15 cellular contexts compared by ENCODE assay signal in the genomic region with DNA sequence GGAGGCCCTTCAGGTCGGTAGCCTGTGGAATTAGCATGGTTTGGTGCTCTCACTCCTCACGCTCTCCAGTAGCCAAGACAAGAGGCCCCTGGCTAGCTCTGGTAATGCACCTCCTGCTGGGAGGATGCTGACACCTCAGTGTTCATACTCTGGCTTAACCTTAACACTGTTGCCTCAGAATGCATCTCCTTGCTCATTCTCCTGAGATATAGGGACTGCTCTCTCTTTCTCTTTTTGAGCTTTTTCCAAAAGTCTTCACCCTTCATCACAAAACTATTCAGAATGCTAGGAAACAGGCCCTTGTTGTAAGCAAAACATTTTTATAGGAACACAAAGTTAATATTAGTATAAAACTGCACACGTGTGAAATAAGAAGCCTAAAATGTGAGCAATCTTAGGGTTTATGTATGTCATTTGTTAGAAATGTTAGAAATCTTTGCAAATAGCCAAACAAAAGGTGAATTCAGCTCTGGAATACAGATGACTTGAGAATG. TPM values are rescaled to one million over a fixed set of nuclear protein-coding genes. Genes with fewer than 3 reads are reported as not detected.
DNase-seq lines count a peak whose midpoint lies in the region; ATAC-seq and TF ChIP-seq lines count a peak whose summit lies in the region.
"Had no signal": no experiment of that assay in that cellular context is flagged by ENCODE, and none has a peak within 500 bp of the region (broad histone marks: within the 10 kb centered on the region; RNA-seq: fewer than 3 reads in every experiment).

No MANE protein-coding gene starts in this region.

- no peak overlapping the region for H3K4me3 Mint-ChIP-seq in activated naive CD8-positive, alpha-beta T cell treated with anti-CD3 and anti-CD28 coated beads, Interleukin-2, amount 50 U/mL, for 24 hours
- H3K4me3 Mint-ChIP-seq in activated T-helper 17 cell treated with anti-CD3 and anti-CD28 coated beads, Interleukin-2, amount 50 U/mL, for 72 hours, result no peak overlapping the region
- H3K4me3 Mint-ChIP-seq: mesothelial cell of epicardium had no signal

- no peaks in the 10 kb centered on the region for H3K36me3 Mint-ChIP-seq in activated naive CD8-positive, alpha-beta T cell treated with anti-CD3 and anti-CD28 coated beads, Interleukin-2, amount 50 U/mL, for 24 hours (ENCODE audit: low read depth)
- no peaks in the 10 kb centered on the region for H3K36me3 Mint-ChIP-seq in activated T-helper 17 cell treated with anti-CD3 and anti-CD28 coated beads, Interleukin-2, amount 50 U/mL, for 72 hours (ENCODE audit: low read depth)
- H3K36me3 Mint-ChIP-seq: mesothelial cell of epicardium had no signal

- intact Hi-C loops in heart right ventricle (cut with DNase I), result no loop called here
- intact Hi-C loops in vagina (cut with DNase I), result no loop called here

- no peak for ATAC-seq in heart right ventricle
- ATAC-seq in activated naive CD8-positive, alpha-beta T cell treated with anti-CD3 and anti-CD28 coated beads, Interleukin-2, amount 50 U/mL, for 24 hours, result no peak
- no peak for ATAC-seq in activated T-helper 17 cell treated with anti-CD3 and anti-CD28 coated beads, Interleukin-2, amount 50 U/mL, for 72 hours (replicated peaks)

- H3K9me3 ChIP-seq in cardiac muscle cell (ENCODE audit: low read depth), result no peaks in the 10 kb centered on the region
- H3K9me3 ChIP-seq in heart right ventricle, result no peaks in the 10 kb centered on the region
- no peaks in the 10 kb centered on the region for H3K9me3 ChIP-seq in adipocyte (ENCODE audit: control insufficient read depth, low read length)
- H3K9me3 ChIP-seq in vagina, result no peaks in the 10 kb centered on the region
- H3K9me3 ChIP-seq: colonic mucosa had no signal

- no peak for TF ChIP-seq POLR2A in vagina (IDR thresholded peaks at IDR 0.05)

- peaks cover 4% of the 10 kb centered on the region for H3K4me1 ChIP-seq in cardiac muscle cell (ENCODE audit: low read depth)
- no peaks in the 10 kb centered on the region for H3K4me1 ChIP-seq in heart right ventricle
- peaks cover 16% of the 10 kb centered on the region for H3K4me1 ChIP-seq in adipocyte (ENCODE audit: control insufficient read depth, insufficient read depth, low read length)
- H3K4me1 ChIP-seq in vagina, result peaks cover 26% of the 10 kb centered on the region
- H3K4me1 ChIP-seq: colonic mucosa had no signal

- no peak overlapping the region for H3K27ac ChIP-seq in cardiac muscle cell
- no peak overlapping the region for H3K27ac ChIP-seq in heart right ventricle
- H3K27ac ChIP-seq in vagina, result peak overlapping the region; percentile 14
- H3K27ac ChIP-seq: colonic mucosa, VCaP had no signal

- peaks cover 2% of the 10 kb centered on the region for H3K27me3 Mint-ChIP-seq in activated naive CD8-positive, alpha-beta T cell treated with anti-CD3 and anti-CD28 coated beads, Interleukin-2, amount 50 U/mL, for 24 hours
- H3K27me3 Mint-ChIP-seq in activated T-helper 17 cell treated with anti-CD3 and anti-CD28 coated beads, Interleukin-2, amount 50 U/mL, for 72 hours, result peaks cover 3% of the 10 kb centered on the region

- DNase-seq in cardiac muscle cell (ENCODE audit: low read depth in 1 of 2, low spot score in 1 of 2), result peak in 1 of 2 donors; percentile 40
- DNase-seq in heart right ventricle, result no peak
- DNase-seq in adipocyte (ENCODE audit: low read depth), result no peak
- peak; percentile 73 for DNase-seq in islet precursor cell
- no peak for DNase-seq in vagina (ENCODE audit: extremely low spot score in 2 of 2)
- DNase-seq in activated naive CD8-positive, alpha-beta T cell treated with anti-CD3 and anti-CD28 coated beads, Interleukin-2, amount 50 U/mL, for 24 hours, result no peak
- DNase-seq in ureter (ENCODE audit: low spot score), result no peak
- DNase-seq: C1 segment of cervical spinal cord, colonic mucosa, head of caudate nucleus, NCI-H2171 treated with DMSO at 0.1 percent for 48 hours had no signal

- no peaks in the 10 kb centered on the region for H3K4me1 Mint-ChIP-seq in activated naive CD8-positive, alpha-beta T cell treated with anti-CD3 and anti-CD28 coated beads, Interleukin-2, amount 50 U/mL, for 24 hours
- no peaks in the 10 kb centered on the region for H3K4me1 Mint-ChIP-seq in activated T-helper 17 cell treated with anti-CD3 and anti-CD28 coated beads, Interleukin-2, amount 50 U/mL, for 72 hours

- TF ChIP-seq CTCF in cardiac muscle cell (IDR thresholded peaks at IDR 0.05; ENCODE audit: low read depth, low read length), result peak; percentile 21
- TF ChIP-seq CTCF in heart right ventricle (IDR thresholded peaks at IDR 0.05), result no peak
- TF ChIP-seq CTCF in vagina (IDR thresholded peaks at IDR 0.05), result no peak

- no peak overlapping the region for H3K27ac Mint-ChIP-seq in activated naive CD8-positive, alpha-beta T cell treated with anti-CD3 and anti-CD28 coated beads, Interleukin-2, amount 50 U/mL, for 24 hours
- no peak overlapping the region for H3K27ac Mint-ChIP-seq in activated T-helper 17 cell treated with anti-CD3 and anti-CD28 coated beads, Interleukin-2, amount 50 U/mL, for 72 hours
- H3K27ac Mint-ChIP-seq: activated T-helper 2 cell treated with anti-CD3 and anti-CD28 coated beads, Interferon-gamma antibody, Interleukin-2, Interleukin-4, amounts not matched to agents 10 μg/mL and 5 μg/mL and 100 μg/mL, durations not matched to agents 14 hours and 24 hours and 36 hours; mesothelial cell of epicardium had no signal

- peak overlapping the region; percentile 58 for H3K9ac ChIP-seq in adipocyte (ENCODE audit: low read length)

- H3K4me3 ChIP-seq in cardiac muscle cell, result no peak overlapping the region
- H3K4me3 ChIP-seq in heart right ventricle, result no peak overlapping the region
- H3K4me3 ChIP-seq in adipocyte (ENCODE audit: low read length), result no peak overlapping the region
- H3K4me3 ChIP-seq in vagina, result no peak overlapping the region
- H3K4me3 ChIP-seq: colonic mucosa had no signal

- H3K27me3 ChIP-seq in cardiac muscle cell (no peaks in the 10 kb centered on the region), heart right ventricle (no peaks in the 10 kb centered on the region), adipocyte (replicated peaks; ENCODE audit: control insufficient read depth, insufficient read depth, low read length) (no peaks in the 10 kb centered on the region), vagina (no peaks in the 10 kb centered on the region)
- H3K27me3 ChIP-seq: colonic mucosa had no signal

- WGBS in heart right ventricle, 2 donors, result 69 to 70% methylated on average over 3 of the region's 3 CpGs

- H3K36me3 ChIP-seq in cardiac muscle cell, result no peaks in the 10 kb centered on the region
- no peaks in the 10 kb centered on the region for H3K36me3 ChIP-seq in heart right ventricle
- no peaks in the 10 kb centered on the region for H3K36me3 ChIP-seq in adipocyte (ENCODE audit: control insufficient read depth, insufficient read depth, low read length, severe bottlenecking)
- H3K36me3 ChIP-seq in vagina, result no peaks in the 10 kb centered on the region
- H3K36me3 ChIP-seq: colonic mucosa had no signal

- no peaks in the 10 kb centered on the region for H3K9me3 Mint-ChIP-seq in activated naive CD8-positive, alpha-beta T cell treated with anti-CD3 and anti-CD28 coated beads, Interleukin-2, amount 50 U/mL, for 24 hours
- H3K9me3 Mint-ChIP-seq in activated T-helper 17 cell treated with anti-CD3 and anti-CD28 coated beads, Interleukin-2, amount 50 U/mL, for 72 hours, result no peaks in the 10 kb centered on the region
- H3K9me3 Mint-ChIP-seq: activated T-helper 2 cell treated with anti-CD3 and anti-CD28 coated beads, Interferon-gamma antibody, Interleukin-2, Interleukin-4, amounts not matched to agents 10 μg/mL and 5 μg/mL and 100 μg/mL, durations not matched to agents 14 hours and 24 hours and 36 hours; mesothelial cell of epicardium had no signal

RNA-seq across cellular contexts. Expression of a gene that starts 17.3 kb away (rescaled TPM):
- total RNA-seq in cardiac muscle cell, result 16.3 and 60.0 TPM in 2 replicates
- polyA plus RNA-seq in cardiac muscle cell, result 23.9 and 28.3 TPM in 2 replicates
- total RNA-seq in heart right ventricle, result 10 to 100 TPM; 19.8 to 79.6 (median 32.2) TPM
- polyA plus RNA-seq in heart right ventricle, result 10 to 100 TPM; 17.6 to 41.9 TPM
- total RNA-seq in vagina, result 128 TPM
- total RNA-seq in ureter, result 14.3 TPM
- 10 to 100 TPM; 18.3 to 23.7 TPM for total RNA-seq in activated T-helper 17 cell treated with anti-CD3 and anti-CD28 coated beads, Interleukin-2, amount 50 U/mL, for 72 hours

RNA-seq across cellular contexts. Expression of a gene that starts 55.9 kb away (rescaled TPM):
- total RNA-seq in cardiac muscle cell, result 11.2 and 14.0 TPM in 2 replicates
- 34.4 and 44.1 TPM in 2 replicates for polyA plus RNA-seq in cardiac muscle cell
- 10 to 100 TPM; 21.2 to 44.5 (median 34.1) TPM for total RNA-seq in heart right ventricle
- 10 to 100 TPM; 18.3 to 45.9 TPM for polyA plus RNA-seq in heart right ventricle
- 24.6 TPM for total RNA-seq in vagina
- total RNA-seq in ureter, result 49.2 TPM
- total RNA-seq in activated T-helper 17 cell treated with anti-CD3 and anti-CD28 coated beads, Interleukin-2, amount 50 U/mL, for 72 hours, result 10 to 100 TPM; 34.4 to 38.1 TPM
